In the genomic region with DNA sequence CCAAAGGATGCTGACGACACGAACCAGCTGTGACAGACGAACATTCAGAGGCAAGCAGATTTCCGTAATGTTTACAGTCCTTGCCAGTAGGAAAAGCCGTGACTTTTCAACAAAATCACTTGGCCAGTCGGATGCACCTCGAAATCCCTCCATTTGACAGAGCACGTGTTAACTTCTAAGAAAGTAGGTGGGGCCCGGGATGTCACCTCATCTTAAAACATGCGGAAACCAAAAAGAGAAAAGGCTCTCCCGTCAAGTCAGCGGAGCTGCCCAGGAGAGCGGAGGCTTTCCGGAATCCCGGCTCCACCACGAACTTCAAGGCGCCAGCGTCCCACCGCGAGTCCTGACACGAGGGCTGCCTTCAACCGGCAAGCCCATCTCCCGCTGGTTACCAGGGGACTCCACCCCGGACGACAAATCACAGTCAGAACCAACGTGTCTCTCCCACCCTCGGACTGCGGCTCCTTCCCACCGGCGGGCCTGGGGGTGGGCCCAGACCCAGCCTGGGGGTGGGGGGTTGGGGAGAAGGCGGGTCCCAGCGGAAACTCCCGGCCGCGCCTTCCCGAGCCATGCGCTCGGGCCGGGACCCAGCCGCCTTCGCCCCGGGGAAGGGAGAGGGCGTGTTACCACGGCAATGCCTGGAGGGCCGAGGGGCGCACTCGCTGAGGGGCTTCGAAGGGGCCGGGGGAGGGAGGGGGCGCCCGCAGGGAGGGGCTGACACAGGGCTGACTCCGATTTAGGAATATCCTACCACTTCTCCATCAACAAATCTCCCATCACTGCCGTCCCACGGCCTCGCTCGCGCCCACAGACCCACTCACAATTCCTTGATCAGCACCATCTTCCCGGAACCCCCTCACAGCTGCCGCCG, we compare ENCODE assay signal across 8 cellular contexts. TPM values are rescaled to one million over a fixed set of nuclear protein-coding genes. Genes with fewer than 3 reads are reported as not detected.
DNase-seq lines count a peak whose midpoint lies in the region; ATAC-seq and TF ChIP-seq lines count a peak whose summit lies in the region.

No MANE protein-coding gene starts in this region.

- no peaks in the 10 kb centered on the region for H3K9me2 ChIP-seq in OCI-LY7 (ENCODE audit: insufficient read depth, low read length)

- no peaks in the 10 kb centered on the region for H3K27me3 Mint-ChIP-seq in nephron (ENCODE audit: low read depth)
- H3K27me3 Mint-ChIP-seq in stimulated activated naive B cell treated with anti-CD40 and anti-IgM and Interleukin-4, amounts not matched to agents 10 μg/mL and 1 μg/mL and 100 μg/mL, for 72 hours, result no peaks in the 10 kb centered on the region

- H3K9me3 ChIP-seq in OCI-LY7 (ENCODE audit: low read length), result no peaks in the 10 kb centered on the region

- POLR2A ChIA-PET in OCI-LY7 (lab: Charles Lee), result interaction anchor here (0.5 to 2.5 kb wide), 11 partner anchors 11 to 84 kb away, joined by 3 to 12 read pairs (median 4); no protein-coding TSS in a partner anchor

- peaks cover 85% of the 10 kb centered on the region for H3K79me2 ChIP-seq in OCI-LY7 (ENCODE audit: insufficient read depth, low read depth, low read length)

- H4K20me1 ChIP-seq in OCI-LY7 (ENCODE audit: insufficient read depth, low read length), result peaks cover 45% of the 10 kb centered on the region

- no peaks in the 10 kb centered on the region for H3K9me3 Mint-ChIP-seq in nephron
- no peaks in the 10 kb centered on the region for H3K9me3 Mint-ChIP-seq in stimulated activated naive B cell treated with anti-CD40 and anti-IgM and Interleukin-4, amounts not matched to agents 10 μg/mL and 1 μg/mL and 100 μg/mL, for 72 hours

- intact Hi-C loops in OCI-LY7 (cut with micrococcal nuclease; ENCODE audit: unreplicated experiment), result loop anchor here (1.0 kb wide), 1 partner anchor 74 kb away; no protein-coding TSS in a partner anchor

- H3K4me3 ChIP-seq in GM08714 (ENCODE audit: low read length) (peak overlapping the region; percentile 92), OCI-LY7 (ENCODE audit: low read depth, low read length, poor library complexity, severe bottlenecking) (peak overlapping the region; percentile 88)

- CTCF ChIA-PET in OCI-LY7 (lab: Charles Lee; ENCODE audit: unreplicated experiment), result interaction anchor here (1.0 to 2.2 kb wide), 3 partner anchors 9 to 73 kb away, joined by 3 to 10 read pairs (median 4); no protein-coding TSS in a partner anchor

- peak overlapping the region; percentile 59 for H3K27ac ChIP-seq in OCI-LY7 (ENCODE audit: low read depth, low read length, poor library complexity, severe bottlenecking)

- 0 out of 2 replicates have a peak overlapping the region, but pooled peaks have one; percentile 40 for H2AFZ ChIP-seq in OCI-LY7 (ENCODE audit: low read length)

- peak overlapping the region; percentile 93 to 100 (median 93) for H3K4me3 Mint-ChIP-seq in nephron
- peak overlapping the region; percentile 98 to 99 for H3K4me3 Mint-ChIP-seq in stimulated activated naive B cell treated with anti-CD40 and anti-IgM and Interleukin-4, amounts not matched to agents 10 μg/mL and 1 μg/mL and 100 μg/mL, for 72 hours

- no TSS peak for BruUV-seq in OCI-LY7 (replicated peaks; lab: Mats Ljungman, UMichigan)

- H3K36me3 ChIP-seq in OCI-LY7 (ENCODE audit: insufficient read depth, low read length), result peaks cover 56% of the 10 kb centered on the region

- H3K27ac Mint-ChIP-seq in nephron, result peak overlapping the region; percentile 94 to 99 (median 98)
- peak overlapping the region; percentile 99 for H3K27ac Mint-ChIP-seq in stimulated activated naive B cell treated with anti-CD40 and anti-IgM and Interleukin-4, amounts not matched to agents 10 μg/mL and 1 μg/mL and 100 μg/mL, for 72 hours

- peaks cover 59% of the 10 kb centered on the region for H3K4me1 ChIP-seq in OCI-LY7 (ENCODE audit: insufficient read depth, low read length, poor library complexity, severe bottlenecking)

- DNase-seq in OCI-LY7 (ENCODE audit: low spot score), result peak; percentile 52
- DNase-seq in activated T-helper 1 cell treated with Interleukin-2 at 50 U/mL for 16 hours (ENCODE audit: low read depth), result peak; percentile 20
- peak; percentile 20 for DNase-seq in fibroblast of gingiva (ENCODE audit: low read depth)
- DNase-seq in stimulated activated naive B cell treated with anti-CD40 and anti-IgM and Interleukin-4, amounts not matched to agents 10 μg/mL and 1 μg/mL and 100 μg/mL, for 72 hours, result peak; percentile 58
- no peak for DNase-seq in GDM1 (lab: John Stamatoyannopoulos, UW)

- peak; percentile 19 for ATAC-seq in HG02840 (IDR thresholded peaks at IDR 0.05; ENCODE audit: low FRiP score, unreplicated experiment)
- peak; percentile 38 to 58 for ATAC-seq in stimulated activated naive B cell treated with anti-CD40 and anti-IgM and Interleukin-4, amounts not matched to agents 10 μg/mL and 1 μg/mL and 100 μg/mL, for 72 hours (replicated peaks)

- TF ChIP-seq CTCF in OCI-LY7 (conservative IDR thresholded peaks at IDR 0.05; ENCODE audit: low read length) (no peak), nephron (IDR thresholded peaks at IDR 0.05; ENCODE audit: unreplicated experiment in 3 of 3) (no peak)

- peaks cover 19% of the 10 kb centered on the region for H3K36me3 Mint-ChIP-seq in nephron (ENCODE audit: low read depth)
- H3K36me3 Mint-ChIP-seq in stimulated activated naive B cell treated with anti-CD40 and anti-IgM and Interleukin-4, amounts not matched to agents 10 μg/mL and 1 μg/mL and 100 μg/mL, for 72 hours, result peaks cover 19 to 40% of the 10 kb centered on the region in 2 donors

- H3K4me2 ChIP-seq in OCI-LY7 (ENCODE audit: low read length), result peak overlapping the region; percentile 97

- H3K4me1 Mint-ChIP-seq in nephron, result peaks cover 59% of the 10 kb centered on the region
- H3K4me1 Mint-ChIP-seq in stimulated activated naive B cell treated with anti-CD40 and anti-IgM and Interleukin-4, amounts not matched to agents 10 μg/mL and 1 μg/mL and 100 μg/mL, for 72 hours, result peaks cover 41 to 64% of the 10 kb centered on the region in 2 donors

RNA-seq across cellular contexts. Expression of gene PITPNB, which starts 0.5 kb away (rescaled TPM):
- 21.8 and 26.1 TPM in 2 replicates for total RNA-seq in OCI-LY7 (2014; rRNA removed; shearing (Covaris generic))
- total RNA-seq in OCI-LY7 (2022), result 91.9 and 97.4 TPM in 2 replicates
